In the genomic region with DNA sequence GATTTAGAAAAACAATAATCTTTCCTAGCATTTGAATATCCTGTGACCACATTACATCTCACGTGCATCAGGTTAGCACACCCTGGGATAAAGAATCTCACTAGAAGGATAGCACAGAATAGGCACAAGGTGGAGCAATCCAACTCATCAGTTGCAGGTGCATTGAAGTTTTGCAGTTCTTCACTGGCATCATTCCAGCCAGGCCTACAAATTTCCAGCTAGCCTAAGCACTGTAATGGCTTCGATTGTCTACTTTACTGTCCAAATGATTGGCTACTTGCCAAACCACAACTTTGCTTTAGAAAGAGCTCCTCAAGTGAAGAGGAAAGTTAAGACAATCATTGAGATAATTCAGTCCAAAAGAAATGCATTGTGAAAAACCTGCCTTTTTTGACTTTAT, we compare ENCODE assay signal across 10 cellular contexts.
DNase-seq lines count a peak whose midpoint lies in the region; ATAC-seq, FAIRE-seq and TF ChIP-seq lines count a peak whose summit lies in the region.
"Had no signal": no experiment of that assay in that cellular context is flagged by ENCODE, and none has a peak within 500 bp of the region (broad histone marks: within the 10 kb centered on the region; RNA-seq: fewer than 3 reads in every experiment).

No MANE protein-coding gene starts in this region.

- H3K36me3 ChIP-seq in SJCRH30 (no peaks in the 10 kb centered on the region), kidney (ENCODE audit: control insufficient read depth in 1 of 2, insufficient read depth in 2 of 2, low read length in 2 of 2) (no peaks in the 10 kb centered on the region)

- no peak for FAIRE-seq in kidney (lab: Jason Lieb, UNC)

- H3K4me1 ChIP-seq in SJCRH30: 0 out of 2 replicates have a peak, but pooled peaks cover 2% of the 10 kb centered on the region
- H3K4me1 ChIP-seq in kidney (ENCODE audit: control insufficient read depth in 1 of 2, insufficient read depth in 1 of 2, low read depth in 1 of 2, low read length in 2 of 2): no peaks in the 10 kb centered on the region

- no peak overlapping the region for H3K9ac ChIP-seq in kidney (ENCODE audit: low read length in 2 of 2)

- no peaks in the 10 kb centered on the region for H3K27me3 ChIP-seq in SJCRH30

- ATAC-seq in HG03354 (IDR thresholded peaks at IDR 0.05; ENCODE audit: poor library complexity, severe bottlenecking, unreplicated experiment): no peak

- no peak overlapping the region for H3K4me3 ChIP-seq in SJCRH30
- no peak overlapping the region for H3K4me3 ChIP-seq in fibroblast of the aortic adventitia (ENCODE audit: low read depth, low read length)
- H3K4me3 ChIP-seq in kidney (ENCODE audit: low read length in 2 of 2): no peak overlapping the region
- H3K4me3 ChIP-seq: SK-N-MC had no signal

- H3K9me3 ChIP-seq in SJCRH30 (replicated peaks) (0 out of 2 replicates have a peak, but pooled peaks cover 2% of the 10 kb centered on the region), kidney (ENCODE audit: control insufficient read depth in 1 of 2, low read length in 2 of 2) (no peaks in the 10 kb centered on the region)

- intact Hi-C loops in kidney (cut with DNase I): no loop called here

- TF ChIP-seq CTCF in fibroblast of the aortic adventitia (IDR thresholded peaks at IDR 0.05; ENCODE audit: insufficient read depth, low read length) (no peak), kidney (IDR thresholded peaks at IDR 0.05; ENCODE audit: borderline replicate concordance, extremely low read depth, insufficient read depth) (no peak)

- peak; percentile 61 for DNase-seq in COR-L47 (lab: John Stamatoyannopoulos, UW)
- peak; percentile 40 for DNase-seq in LoVo (ENCODE audit: low spot score)
- peak; percentile 24 to 69 for DNase-seq in SJCRH30
- peak; percentile 56 for DNase-seq in fibroblast of the aortic adventitia (ENCODE audit: low read depth)
- DNase-seq in 8988T: no peak
- no peak for DNase-seq in kidney
- DNase-seq in activated T-cell treated with anti-CD3 and anti-CD28 coated beads, Interleukin-2, amount 50 U/mL, for 48 hours: no peak
- DNase-seq: CD4-positive, alpha-beta memory T cell had no signal

- no peak overlapping the region for H3K27ac ChIP-seq in SJCRH30
- H3K27ac ChIP-seq in kidney (ENCODE audit: low read depth in 2 of 2, low read length in 2 of 2): no peak overlapping the region
- H3K27ac ChIP-seq: SK-N-MC had no signal

Comparison
In these comparisons a context has a peak if more than half of its experiments do, and no peak if none do; other contexts are left out.
1. DNase-seq: peak in COR-L47 (single experiment), LoVo (single experiment), SJCRH30 (2 of 2) and fibroblast of the aortic adventitia (single experiment); none in 8988T (single experiment), kidney (single experiment) and activated T-cell treated with anti-CD3 and anti-CD28 coated beads, Interleukin-2, amount 50 U/mL, for 48 hours (0 of 2).